In the genomic region with DNA sequence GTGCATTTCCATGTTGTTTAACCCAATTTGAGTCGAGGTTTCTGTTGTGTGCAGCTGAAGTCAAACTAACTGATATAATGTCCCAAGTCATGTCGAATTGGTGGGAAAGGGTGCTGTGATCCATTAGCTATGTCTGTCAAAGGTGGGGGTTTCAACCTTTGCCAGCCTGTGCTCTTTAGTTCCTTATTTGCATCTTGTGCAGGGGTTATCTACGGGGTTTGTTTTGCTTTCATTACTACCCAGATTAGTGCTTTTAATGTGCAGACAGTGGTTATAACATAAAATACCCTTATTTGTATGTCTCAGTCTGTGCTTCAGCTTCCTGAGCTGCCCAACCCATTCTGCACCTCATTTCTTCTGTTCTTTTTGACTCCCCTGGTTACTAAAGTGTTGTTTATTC, we compare ENCODE assay signal across 13 cellular contexts.
DNase-seq lines count a peak whose midpoint lies in the region; ATAC-seq, FAIRE-seq and TF ChIP-seq lines count a peak whose summit lies in the region.
"Had no signal": no experiment of that assay in that cellular context is flagged by ENCODE, and none has a peak within 500 bp of the region (broad histone marks: within the 10 kb centered on the region; RNA-seq: fewer than 3 reads in every experiment).

No MANE protein-coding gene starts in this region.

- peak; percentile 50 for FAIRE-seq in GM12892 (lab: Jason Lieb, UNC)

- H3K27me3 Mint-ChIP-seq in IgD-negative memory B cell = no peaks in the 10 kb centered on the region
- H3K27me3 Mint-ChIP-seq: activated CD4-positive, alpha-beta memory T cell treated with anti-CD3 and anti-CD28 coated beads, Interleukin-2, amount 10 ng/mL, durations not matched to agents 7 days and 5 days; CD4-positive, alpha-beta T cell had no signal

- no peak for DNase-seq in GM12892 (ENCODE audit: insufficient read length)
- no peak for DNase-seq in DMS79 treated with DMSO at 0.1 percent for 48 hours (lab: John Stamatoyannopoulos, UW)
- no peak for DNase-seq in NCI-H1048 (lab: John Stamatoyannopoulos, UW)
- DNase-seq in NCI-H1417 treated with DMSO at 0.1 percent for 48 hours (lab: John Stamatoyannopoulos, UW) = no peak
- no peak for DNase-seq in SIG-M5 (lab: John Stamatoyannopoulos, UW)
- DNase-seq: activated CD4-positive, alpha-beta memory T cell treated with anti-CD3 and anti-CD28 coated beads, Interleukin-2, amount 10 ng/mL, durations not matched to agents 7 days and 5 days; CD4-positive, alpha-beta T cell; lower lobe of right lung; MV-4-11 had no signal

- H3K27ac Mint-ChIP-seq in IgD-negative memory B cell = peak overlapping the region; percentile 58 to 93 (median 89)
- H3K27ac Mint-ChIP-seq: activated CD4-positive, alpha-beta memory T cell treated with anti-CD3 and anti-CD28 coated beads, Interleukin-2, amount 10 ng/mL, durations not matched to agents 7 days and 5 days; brain; CD4-positive, alpha-beta T cell had no signal

- peaks cover 1% of the 10 kb centered on the region for H3K36me3 Mint-ChIP-seq in IgD-negative memory B cell
- H3K36me3 Mint-ChIP-seq: brain had no signal

- H3K4me3 Mint-ChIP-seq in IgD-negative memory B cell = peak overlapping the region; percentile 44 to 89 (median 83)
- H3K4me3 Mint-ChIP-seq: activated CD4-positive, alpha-beta memory T cell treated with anti-CD3 and anti-CD28 coated beads, Interleukin-2, amount 10 ng/mL, durations not matched to agents 7 days and 5 days; brain; CD4-positive, alpha-beta T cell had no signal

- H3K4me1 Mint-ChIP-seq in IgD-negative memory B cell = peaks cover 31 to 45% (median 32%) of the 10 kb centered on the region in 3 donors

- ATAC-seq in GM19372 (IDR thresholded peaks at IDR 0.05; ENCODE audit: low read depth, unreplicated experiment) (peak; percentile 43), HG02870 (IDR thresholded peaks at IDR 0.05; ENCODE audit: unreplicated experiment) (peak; percentile 68)
- ATAC-seq: lower lobe of right lung had no signal

- H3K9me3 Mint-ChIP-seq in IgD-negative memory B cell = no peaks in the 10 kb centered on the region
- H3K9me3 Mint-ChIP-seq: activated CD4-positive, alpha-beta memory T cell treated with anti-CD3 and anti-CD28 coated beads, Interleukin-2, amount 10 ng/mL, durations not matched to agents 7 days and 5 days; brain; CD4-positive, alpha-beta T cell had no signal

- TF ChIP-seq POLR2A in GM12892 (IDR thresholded peaks at IDR 0.05; ENCODE audit: low read depth, low read length) = no peak
